ENCODE assay signal across 27 cellular contexts in genomic region chr9:373759-374206, GRCh38.
"Had no signal": no experiment of that assay in that cellular context is flagged by ENCODE, and none has a peak within 500 bp of the region (broad histone marks: within the 10 kb centered on the region; RNA-seq: fewer than 3 reads in every experiment).

No MANE protein-coding gene starts in this region.

- H3K27ac ChIP-seq: adrenal gland, ascending aorta, brain microvascular endothelial cell, hepatocyte, left lung, neural progenitor cell, sigmoid colon, tibial artery, WERI-Rb-1 had no signal

- H3K4me2 ChIP-seq: hepatocyte, neural progenitor cell, SK-N-SH had no signal

- H2AFZ ChIP-seq: hepatocyte, neural progenitor cell had no signal

- H3K27me3 ChIP-seq: adrenal gland, ascending aorta, brain microvascular endothelial cell, hepatocyte, left lung, neural progenitor cell, sigmoid colon had no signal

- H3K4me3 ChIP-seq: adrenal gland, ascending aorta, hepatocyte, left lung, lung, neural progenitor cell, sigmoid colon, tibial artery had no signal

- H3K36me3 ChIP-seq: ascending aorta, brain microvascular endothelial cell, neural progenitor cell, sigmoid colon had no signal

- H3K27me3 Mint-ChIP-seq: activated naive CD4-positive, alpha-beta T cell treated with anti-CD3 and anti-CD28 coated beads, Interleukin-2, amount 10 ng/mL, durations not matched to agents 7 days and 5 days; dendritic cell treated with granulocyte-macrophage colony-stimulating factor and Interleukin-4, amounts not matched to agents 40 ng/mL and 50 ng/mL, for 4 days; naive thymus-derived CD8-positive, alpha-beta T cell had no signal

- H3K79me2 ChIP-seq: hepatocyte had no signal

- H3K4me1 ChIP-seq: ascending aorta, left lung, sigmoid colon had no signal

- H3K9ac ChIP-seq: neural progenitor cell, SK-N-SH had no signal

- ATAC-seq: activated T-cell treated with anti-CD3 and anti-CD28 coated beads, Interleukin-2, amount 50 U/mL, for 4 hours; left lung; naive thymus-derived CD8-positive, alpha-beta T cell had no signal

- H3K27ac Mint-ChIP-seq: activated naive CD4-positive, alpha-beta T cell treated with anti-CD3 and anti-CD28 coated beads, Interleukin-2, amount 10 ng/mL, durations not matched to agents 7 days and 5 days; dendritic cell treated with granulocyte-macrophage colony-stimulating factor and Interleukin-4, amounts not matched to agents 40 ng/mL and 50 ng/mL, for 4 days; neural progenitor cell; T-helper 2 cell treated with Interferon-gamma antibody and Interleukin-4, amounts not matched to agents 5 μg/mL and 100 μg/mL, for 36 hours had no signal

- DNase-seq: activated CD4-positive, CD25-positive, alpha-beta regulatory T cell treated with anti-CD3 and anti-CD28 coated beads, Interleukin-2, amount 50 U/mL, for 72 hours; activated effector memory CD4-positive, alpha-beta T cell treated with anti-CD3 and anti-CD28 coated beads, Interleukin-2, amount 50 U/mL, for 16 hours; activated naive CD4-positive, alpha-beta T cell treated with anti-CD3 and anti-CD28 coated beads, Interleukin-2, amount 10 ng/mL, durations not matched to agents 7 days and 5 days; activated T-cell treated with anti-CD3 and anti-CD28 coated beads, Interleukin-2, amount 50 U/mL, for 4 hours; adrenal gland; brain microvascular endothelial cell; caudate nucleus; effector CD4-positive, alpha-beta T cell; foreskin melanocyte; immature natural killer cell; left lung; naive thymus-derived CD8-positive, alpha-beta T cell; posterior cingulate gyrus; sigmoid colon; SK-N-SH; stimulated activated CD4-positive, alpha-beta T cell treated with anti-CD3 and anti-CD28 coated beads, Interleukin-2, amount 100 ng/mL, for 48 hours; stimulated activated CD8-positive, alpha-beta memory T cell treated with anti-CD3 and anti-CD28 coated beads, Interleukin-4, amount 100 ng/mL, for 48 hours; stimulated activated naive CD4-positive, alpha-beta T cell treated with Interleukin-2 at 50 U/mL for 16 hours; substantia nigra; tibial artery; WERI-Rb-1 had no signal

- H3K36me3 Mint-ChIP-seq: neural progenitor cell had no signal

- H3K9me3 ChIP-seq: adrenal gland, ascending aorta, left lung, sigmoid colon, SK-N-SH, tibial artery had no signal

- H3K9me3 Mint-ChIP-seq: activated naive CD4-positive, alpha-beta T cell treated with anti-CD3 and anti-CD28 coated beads, Interleukin-2, amount 10 ng/mL, durations not matched to agents 7 days and 5 days; activated T-cell treated with anti-CD3 and anti-CD28 coated beads, Interleukin-2, amount 50 U/mL, for 4 hours; dendritic cell treated with granulocyte-macrophage colony-stimulating factor and Interleukin-4, amounts not matched to agents 40 ng/mL and 50 ng/mL, for 4 days; immature natural killer cell; naive thymus-derived CD8-positive, alpha-beta T cell; neural progenitor cell; T-helper 2 cell treated with Interferon-gamma antibody and Interleukin-4, amounts not matched to agents 5 μg/mL and 100 μg/mL, for 36 hours had no signal

- H3K4me3 Mint-ChIP-seq: activated naive CD4-positive, alpha-beta T cell treated with anti-CD3 and anti-CD28 coated beads, Interleukin-2, amount 10 ng/mL, durations not matched to agents 7 days and 5 days; activated T-cell treated with anti-CD3 and anti-CD28 coated beads, Interleukin-2, amount 50 U/mL, for 4 hours; dendritic cell treated with granulocyte-macrophage colony-stimulating factor and Interleukin-4, amounts not matched to agents 40 ng/mL and 50 ng/mL, for 4 days; immature natural killer cell; naive thymus-derived CD8-positive, alpha-beta T cell; neural progenitor cell; T-helper 2 cell treated with Interferon-gamma antibody and Interleukin-4, amounts not matched to agents 5 μg/mL and 100 μg/mL, for 36 hours had no signal
